18 cellular contexts compared by ENCODE assay signal in the genomic region with DNA sequence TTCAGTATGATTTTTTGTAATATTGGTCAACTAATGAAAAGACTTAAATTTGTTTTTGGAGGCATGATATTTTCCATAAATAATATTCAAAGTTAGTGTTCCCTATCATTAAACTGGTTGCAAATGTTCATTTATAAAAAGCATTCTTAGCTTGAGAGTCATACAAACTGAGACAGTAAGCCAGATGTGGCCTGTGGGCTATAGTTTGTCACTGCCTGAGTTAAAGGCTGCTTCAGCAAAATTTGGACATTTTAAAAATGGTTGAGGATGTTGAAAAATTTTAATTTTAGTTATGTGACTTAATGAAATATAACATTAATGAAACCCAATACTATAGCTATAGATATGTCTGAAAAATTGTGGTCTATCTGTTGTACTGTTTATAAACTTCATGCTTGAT.
"Had no signal": no experiment of that assay in that cellular context is flagged by ENCODE, and none has a peak within 500 bp of the region (broad histone marks: within the 10 kb centered on the region; RNA-seq: fewer than 3 reads in every experiment).

No MANE protein-coding gene starts in this region.

- H3K27ac Mint-ChIP-seq: activated CD8-positive, alpha-beta T cell treated with anti-CD3 and anti-CD28 coated beads, Interleukin-2, amount 10 ng/mL, durations not matched to agents 7 days and 5 days; activated naive CD4-positive, alpha-beta T cell treated with anti-CD3 and anti-CD28 coated beads, Interleukin-2, amount 10 ng/mL, durations not matched to agents 7 days and 5 days; activated T-helper 17 cell treated with anti-CD3 and anti-CD28 coated beads, Interleukin-2, amount 50 U/mL, for 72 hours; memory B cell; natural killer cell treated with Interleukin-12 subunit alpha and Interleukin-12 subunit beta and Interleukin-15 and Interleukin-18, amount 100 ng/mL, for 72 hours had no signal

- H3K36me3 Mint-ChIP-seq: activated naive CD4-positive, alpha-beta T cell treated with anti-CD3 and anti-CD28 coated beads, Interleukin-2, amount 10 ng/mL, durations not matched to agents 7 days and 5 days; memory B cell; natural killer cell treated with Interleukin-12 subunit alpha and Interleukin-12 subunit beta and Interleukin-15 and Interleukin-18, amount 100 ng/mL, for 72 hours had no signal

- DNase-seq: activated CD4-positive, alpha-beta T cell treated with anti-CD3 and anti-CD28 coated beads for 4 hours; activated CD8-positive, alpha-beta T cell treated with anti-CD3 and anti-CD28 coated beads, Interleukin-2, amount 10 ng/mL, durations not matched to agents 7 days and 5 days; activated naive CD4-positive, alpha-beta T cell treated with anti-CD3 and anti-CD28 coated beads, Interleukin-2, amount 10 ng/mL, durations not matched to agents 7 days and 5 days; dorsolateral prefrontal cortex; gastrocnemius medialis; heart right ventricle; left lung; nucleus accumbens; sigmoid colon; stimulated activated CD4-positive, alpha-beta T cell treated with anti-CD3 and anti-CD28 coated beads, Interleukin-12 subunit alpha, Interleukin-12 subunit beta, amount 100 ng/mL, for 4 hours; stimulated activated naive CD4-positive, alpha-beta T cell treated with Interleukin-2 at 50 U/mL for 16 hours; T-helper 9 cell; trophoblast cell had no signal

- H3K27ac ChIP-seq: breast epithelium, dorsolateral prefrontal cortex, gastrocnemius medialis, heart right ventricle, left lung, sigmoid colon, VCaP had no signal

- H3K4me1 ChIP-seq: breast epithelium, gastrocnemius medialis, heart right ventricle, left lung, sigmoid colon had no signal

- H3K27me3 Mint-ChIP-seq: activated naive CD4-positive, alpha-beta T cell treated with anti-CD3 and anti-CD28 coated beads, Interleukin-2, amount 10 ng/mL, durations not matched to agents 7 days and 5 days; activated T-helper 17 cell treated with anti-CD3 and anti-CD28 coated beads, Interleukin-2, amount 50 U/mL, for 72 hours; memory B cell; natural killer cell treated with Interleukin-12 subunit alpha and Interleukin-12 subunit beta and Interleukin-15 and Interleukin-18, amount 100 ng/mL, for 72 hours had no signal

- H3K27me3 ChIP-seq: breast epithelium, gastrocnemius medialis, heart right ventricle, left lung, sigmoid colon had no signal

- H3K9me3 ChIP-seq: breast epithelium, gastrocnemius medialis, heart right ventricle, left lung, sigmoid colon had no signal

- ATAC-seq: activated CD8-positive, alpha-beta T cell treated with anti-CD3 and anti-CD28 coated beads, Interleukin-2, amount 10 ng/mL, durations not matched to agents 7 days and 5 days; activated T-helper 17 cell treated with anti-CD3 and anti-CD28 coated beads, Interleukin-2, amount 50 U/mL, for 72 hours; gastrocnemius medialis; heart right ventricle; left lung; natural killer cell treated with Interleukin-12 subunit alpha and Interleukin-12 subunit beta and Interleukin-15 and Interleukin-18, amount 100 ng/mL, for 72 hours had no signal

- H3K36me3 ChIP-seq: breast epithelium, gastrocnemius medialis, heart right ventricle, left lung, sigmoid colon had no signal

- H3K9me3 Mint-ChIP-seq: natural killer cell treated with Interleukin-12 subunit alpha and Interleukin-12 subunit beta and Interleukin-15 and Interleukin-18, amount 100 ng/mL, for 72 hours had no signal

- H3K4me3 ChIP-seq: breast epithelium, dorsolateral prefrontal cortex, gastrocnemius medialis, heart right ventricle, left lung, sigmoid colon had no signal

- H3K4me1 Mint-ChIP-seq: activated naive CD4-positive, alpha-beta T cell treated with anti-CD3 and anti-CD28 coated beads, Interleukin-2, amount 10 ng/mL, durations not matched to agents 7 days and 5 days; activated T-helper 17 cell treated with anti-CD3 and anti-CD28 coated beads, Interleukin-2, amount 50 U/mL, for 72 hours; memory B cell had no signal

- H3K4me3 Mint-ChIP-seq: activated CD8-positive, alpha-beta T cell treated with anti-CD3 and anti-CD28 coated beads, Interleukin-2, amount 10 ng/mL, durations not matched to agents 7 days and 5 days; activated naive CD4-positive, alpha-beta T cell treated with anti-CD3 and anti-CD28 coated beads, Interleukin-2, amount 10 ng/mL, durations not matched to agents 7 days and 5 days; activated T-helper 17 cell treated with anti-CD3 and anti-CD28 coated beads, Interleukin-2, amount 50 U/mL, for 72 hours; memory B cell; natural killer cell treated with Interleukin-12 subunit alpha and Interleukin-12 subunit beta and Interleukin-15 and Interleukin-18, amount 100 ng/mL, for 72 hours had no signal
